Comparison of ENCODE assay signal across 10 cellular contexts in the genomic region with DNA sequence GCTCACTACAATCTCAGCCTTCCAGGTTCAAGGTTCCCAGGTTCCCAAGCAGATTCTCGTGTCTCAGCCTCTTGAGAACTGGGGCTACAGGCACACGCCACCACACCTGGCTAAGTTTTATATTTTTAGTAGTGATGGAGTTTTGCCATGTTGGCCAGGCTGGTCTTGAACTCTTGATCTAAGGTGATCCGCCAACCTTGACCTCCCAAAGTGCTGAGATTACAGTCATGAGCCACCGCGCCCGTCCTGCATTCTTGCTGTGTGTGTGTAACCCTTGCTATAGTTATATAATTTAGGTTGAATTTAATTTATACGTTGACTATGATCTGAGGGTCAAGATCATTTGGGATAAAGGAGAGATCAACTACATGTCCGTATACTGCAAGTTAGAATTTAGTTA. TPM values are rescaled to one million over a fixed set of nuclear protein-coding genes. Genes with fewer than 3 reads are reported as not detected.
DNase-seq lines count a peak whose midpoint lies in the region; TF ChIP-seq lines count a peak whose summit lies in the region.
"Had no signal": no experiment of that assay in that cellular context is flagged by ENCODE, and none has a peak within 500 bp of the region (broad histone marks: within the 10 kb centered on the region; RNA-seq: fewer than 3 reads in every experiment).

No MANE protein-coding gene starts in this region.

- H3K27me3 Mint-ChIP-seq in activated CD4-positive, alpha-beta T cell treated with anti-CD3 and anti-CD28 coated beads, Interleukin-2, amount 10 ng/mL, durations not matched to agents 7 days and 5 days: peaks cover 54% of the 10 kb centered on the region

- H3K4me1 ChIP-seq in SJCRH30: no peaks in the 10 kb centered on the region
- peaks cover 15 to 28% (median 24%) of the 10 kb centered on the region in 4 donors for H3K4me1 ChIP-seq in esophagus muscularis mucosa
- H3K4me1 ChIP-seq in skeletal muscle satellite cell (ENCODE audit: control insufficient read depth, insufficient read depth, low read length): peaks cover 21% of the 10 kb centered on the region

- peaks cover 17% of the 10 kb centered on the region for H3K4me1 Mint-ChIP-seq in activated CD4-positive, alpha-beta T cell treated with anti-CD3 and anti-CD28 coated beads, Interleukin-2, amount 10 ng/mL, durations not matched to agents 7 days and 5 days

- H3K9ac ChIP-seq in skeletal muscle satellite cell (ENCODE audit: low read depth, low read length): peak overlapping the region; percentile 70

- H3K9me3 ChIP-seq in SJCRH30 (replicated peaks) (no peaks in the 10 kb centered on the region), esophagus muscularis mucosa (no peaks in the 10 kb centered on the region), skeletal muscle satellite cell (replicated peaks; ENCODE audit: low read length) (no peaks in the 10 kb centered on the region)

- peak overlapping the region; percentile 67 for H3K4me3 Mint-ChIP-seq in activated CD4-positive, alpha-beta T cell treated with anti-CD3 and anti-CD28 coated beads, Interleukin-2, amount 10 ng/mL, durations not matched to agents 7 days and 5 days

- CTCF ChIA-PET in activated CD4-positive, alpha-beta T cell treated with anti-CD3 and anti-CD28 coated beads, Interleukin-2, amount 10 ng/mL, durations not matched to agents 7 days and 5 days (lab: Charles Lee): interaction anchor here (0.6 to 3.2 kb wide), 7 partner anchors 22 to 179 kb away, joined by 3 to 15 read pairs (median 4); no protein-coding TSS in a partner anchor

- intact Hi-C loops in esophagus muscularis mucosa (cut with DNase I): loop anchor here (2.0 to 5.0 kb wide), 3 partner anchors 34 to 167 kb away; partner anchors contain the start of genes ESAM and MSANTD2

- no peak for TF ChIP-seq CTCF in esophagus muscularis mucosa (IDR thresholded peaks at IDR 0.05)

- H3K27ac Mint-ChIP-seq in activated CD4-positive, alpha-beta T cell treated with anti-CD3 and anti-CD28 coated beads, Interleukin-2, amount 10 ng/mL, durations not matched to agents 7 days and 5 days: no peak overlapping the region

- peak overlapping the region; percentile 67 for H3K27ac ChIP-seq in SJCRH30
- H3K27ac ChIP-seq in esophagus muscularis mucosa (replicated peaks in 1 of 4): peak overlapping the region in 2 of 4 donors; percentile 68 to 75

- TF ChIP-seq POLR2A in esophagus muscularis mucosa (IDR thresholded peaks at IDR 0.05; ENCODE audit: low read depth): no peak

- no peaks in the 10 kb centered on the region for H3K9me3 Mint-ChIP-seq in activated CD4-positive, alpha-beta T cell treated with anti-CD3 and anti-CD28 coated beads, Interleukin-2, amount 10 ng/mL, durations not matched to agents 7 days and 5 days

- DNase-seq in activated CD4-positive, alpha-beta T cell treated with anti-CD3 and anti-CD28 coated beads, Interleukin-2, amount 10 ng/mL, durations not matched to agents 7 days and 5 days: no peak
- DNase-seq in activated CD4-positive, alpha-beta T cell treated with anti-CD3 and anti-CD28 coated beads, Interleukin-2, amount 50 U/mL, for 48 hours: no peak
- no peak for DNase-seq in SJCRH30
- DNase-seq in esophagus muscularis mucosa (ENCODE audit: extremely low spot score): no peak
- no peak for DNase-seq in NCI-H526 (lab: John Stamatoyannopoulos, UW)
- no peak for DNase-seq in foreskin melanocyte
- DNase-seq in activated effector memory CD4-positive, alpha-beta T cell treated with anti-CD3 and anti-CD28 coated beads, Interleukin-2, amount 50 U/mL, for 16 hours: no peak
- DNase-seq: amniotic stem cell, Karpas-422 had no signal

- no peak for TF ChIP-seq EP300 in esophagus muscularis mucosa (IDR thresholded peaks at IDR 0.05)

- peak overlapping the region; percentile 16 for H3K4me2 ChIP-seq in skeletal muscle satellite cell (ENCODE audit: low read length)

- H3K36me3 ChIP-seq in SJCRH30 (no peaks in the 10 kb centered on the region), esophagus muscularis mucosa (no peaks in the 10 kb centered on the region), skeletal muscle satellite cell (ENCODE audit: insufficient read depth, low read length) (no peaks in the 10 kb centered on the region)

- H3K4me3 ChIP-seq in SJCRH30: peak overlapping the region; percentile 55
- H3K4me3 ChIP-seq in esophagus muscularis mucosa: peak overlapping the region in 3 of 4 donors; percentile 37 to 56 (median 46)
- H3K4me3 ChIP-seq in skeletal muscle satellite cell (ENCODE audit: low read length): peak overlapping the region; percentile 21

- peaks cover 15% of the 10 kb centered on the region for H3K27me3 ChIP-seq in SJCRH30
- H3K27me3 ChIP-seq in esophagus muscularis mucosa: peaks cover 15 to 52% (median 28%) of the 10 kb centered on the region in 4 donors
- peaks cover 29% of the 10 kb centered on the region for H3K27me3 ChIP-seq in skeletal muscle satellite cell (ENCODE audit: control insufficient read depth, insufficient read depth, low read length)

- 91% methylated on average over 8 of the region's 8 CpGs for WGBS in esophagus muscularis mucosa

- POLR2A ChIA-PET in activated CD4-positive, alpha-beta T cell treated with anti-CD3 and anti-CD28 coated beads, Interleukin-2, amount 10 ng/mL, durations not matched to agents 7 days and 5 days (lab: Charles Lee): no interaction called here

- H3K36me3 Mint-ChIP-seq in activated CD4-positive, alpha-beta T cell treated with anti-CD3 and anti-CD28 coated beads, Interleukin-2, amount 10 ng/mL, durations not matched to agents 7 days and 5 days (ENCODE audit: low read depth): peaks cover 2% of the 10 kb centered on the region

RNA-seq across cellular contexts. Expression of gene ROBO3, which starts 29.3 kb away (rescaled TPM):
- 10 to 100 TPM; 12.0 to 12.1 TPM for total RNA-seq in activated CD4-positive, alpha-beta T cell treated with anti-CD3 and anti-CD28 coated beads, Interleukin-2, amount 10 ng/mL, durations not matched to agents 7 days and 5 days
- total RNA-seq in SJCRH30 (2014; rRNA removed; shearing (Covaris generic)): 5.1 and 7.0 TPM in 2 replicates
- 10 to 100 TPM in 1 of 4 donors, 1 to 10 TPM in 3; 5.0 to 10.8 (median 8.5) TPM for total RNA-seq in esophagus muscularis mucosa
- 8.7 and 10.4 TPM in 2 replicates for total RNA-seq in skeletal muscle satellite cell (2012; rRNA removed)

RNA-seq across cellular contexts. Expression of gene MSANTD2, which starts 35.7 kb away (rescaled TPM):
- total RNA-seq in activated CD4-positive, alpha-beta T cell treated with anti-CD3 and anti-CD28 coated beads, Interleukin-2, amount 10 ng/mL, durations not matched to agents 7 days and 5 days: 10 to 100 TPM in 1 of 2 experiments, 1 to 10 TPM in 1; 9.5 to 10.5 TPM
- 9.2 and 12.6 TPM in 2 replicates for total RNA-seq in SJCRH30 (2014; rRNA removed; shearing (Covaris generic))
- total RNA-seq in esophagus muscularis mucosa: 10 to 100 TPM in 3 of 4 donors, 1 to 10 TPM in 1; 9.6 to 14.0 (median 12.1) TPM
- 8.3 and 9.6 TPM in 2 replicates for total RNA-seq in skeletal muscle satellite cell (2012; rRNA removed)
